Comparison of ENCODE assay signal across 20 cellular contexts in the genomic region with DNA sequence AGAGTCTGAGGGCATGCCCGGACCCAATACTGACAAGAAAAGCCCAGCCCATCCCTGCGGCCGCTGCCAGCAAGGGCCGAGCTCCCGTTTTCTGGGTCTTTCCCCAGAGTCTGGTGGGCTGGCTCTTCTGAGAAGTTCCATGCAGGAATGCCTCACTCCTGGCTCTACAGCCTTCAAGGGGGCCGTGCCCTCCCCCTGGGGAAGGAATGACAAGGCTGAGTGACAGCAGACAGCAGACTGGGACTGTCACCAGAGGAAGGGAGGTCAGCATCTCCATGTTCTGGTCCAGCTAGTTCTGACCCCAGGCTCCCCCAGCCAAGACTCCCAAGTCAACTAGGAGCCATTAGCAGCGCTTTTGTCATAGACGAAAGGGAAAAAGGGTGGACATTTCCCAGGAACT. TPM values are rescaled to one million over a fixed set of nuclear protein-coding genes. Genes with fewer than 3 reads are reported as not detected.
A peak's percentile ranks its signal among the peaks of the same experiment; 100 is the strongest.
DNase-seq lines count a peak whose midpoint lies in the region; ATAC-seq and TF ChIP-seq lines count a peak whose summit lies in the region.
"Had no signal": no experiment of that assay in that cellular context is flagged by ENCODE, and none has a peak within 500 bp of the region (broad histone marks: within the 10 kb centered on the region; RNA-seq: fewer than 3 reads in every experiment).

No MANE protein-coding gene starts in this region.

- no peak overlapping the region for H2AFZ ChIP-seq in PC-9

- no peak overlapping the region for H3K9ac ChIP-seq in BLaER1

- H3K4me1 ChIP-seq in BLaER1 (peaks cover 74% of the 10 kb centered on the region), PC-9 (replicated peaks; ENCODE audit: insufficient read depth) (peaks cover 87% of the 10 kb centered on the region), esophagus (ENCODE audit: control insufficient read depth in 2 of 2, insufficient read depth in 2 of 2, low read length in 1 of 2) (peaks cover 11 to 44% of the 10 kb centered on the region in 2 donors)

- no peak overlapping the region for H3K4me3 ChIP-seq in BLaER1
- H3K4me3 ChIP-seq in PC-9, result no peak overlapping the region
- no peak overlapping the region for H3K4me3 ChIP-seq in esophagus (ENCODE audit: low read depth in 1 of 2, low read length in 2 of 2)
- no peak overlapping the region for H3K4me3 ChIP-seq in skin epidermis

- H3F3A ChIP-seq in PC-9 (ENCODE audit: insufficient read depth, low read depth), result peaks cover 33% of the 10 kb centered on the region

- POLR2A ChIA-PET in PC-9 (lab: Charles Lee; ENCODE audit: unreplicated experiment), result no interaction called here

- intact Hi-C loops in PC-9 (cut with micrococcal nuclease; ENCODE audit: unreplicated experiment), result no loop called here

- H3K9me3 ChIP-seq in BLaER1 (no peaks in the 10 kb centered on the region), PC-9 (ENCODE audit: insufficient read depth, low read depth) (no peaks in the 10 kb centered on the region), esophagus (ENCODE audit: control insufficient read depth in 2 of 2, insufficient read depth in 1 of 2, low read depth in 1 of 2, low read length in 1 of 2) (no peaks in the 10 kb centered on the region)

- peaks cover 0 to 3% (median 0%) of the 10 kb centered on the region in 3 donors for H3K36me3 Mint-ChIP-seq in immature natural killer cell
- H3K36me3 Mint-ChIP-seq: CD8-positive, alpha-beta memory T cell had no signal

- H3K27ac Mint-ChIP-seq in immature natural killer cell, result no peak overlapping the region

- ATAC-seq in HG03432 (IDR thresholded peaks at IDR 0.05; ENCODE audit: unreplicated experiment) (no peak), HG03159 (IDR thresholded peaks at IDR 0.05; ENCODE audit: unreplicated experiment) (no peak)

- H4K20me1 ChIP-seq in BLaER1 (no peaks in the 10 kb centered on the region), PC-9 (ENCODE audit: insufficient read depth) (no peaks in the 10 kb centered on the region)

- H3K27me3 ChIP-seq in BLaER1, result no peaks in the 10 kb centered on the region
- no peaks in the 10 kb centered on the region for H3K27me3 ChIP-seq in PC-9 (ENCODE audit: insufficient read depth, low read depth)
- H3K27me3 ChIP-seq in esophagus (ENCODE audit: control insufficient read depth in 1 of 2, insufficient read depth in 2 of 2, low read length in 2 of 2), result no peaks in the 10 kb centered on the region

- H3K4me1 Mint-ChIP-seq in immature natural killer cell, result peaks cover 0 to 3% of the 10 kb centered on the region in 2 donors

- no TSS peak for BruUV-seq in PC-9 (replicated peaks; lab: Mats Ljungman, UMichigan)

- no peaks in the 10 kb centered on the region for H3K9me3 Mint-ChIP-seq in immature natural killer cell
- H3K9me3 Mint-ChIP-seq: CD8-positive, alpha-beta memory T cell had no signal

- H3K4me2 ChIP-seq in BLaER1, result no peak overlapping the region; the same call in 1 of the 2 replicates
- peak overlapping the region; percentile 77 for H3K4me2 ChIP-seq in PC-9

- H3K27ac ChIP-seq in BLaER1 (peak overlapping the region; percentile 30; the same call in 1 of the 2 replicates), PC-9 (no peak overlapping the region), esophagus (ENCODE audit: low read depth in 2 of 2, low read length in 1 of 2) (peak overlapping the region; percentile 80 to 82), skin epidermis (peak overlapping the region in 19 of 21 experiments; percentile 32 to 81 (median 62))
- H3K27ac ChIP-seq: C4-2B had no signal

- peaks cover 0 to 3% (median 3%) of the 10 kb centered on the region in 3 donors for H3K27me3 Mint-ChIP-seq in immature natural killer cell (ENCODE audit: low read depth in 3 of 3)
- H3K27me3 Mint-ChIP-seq: CD8-positive, alpha-beta memory T cell had no signal

- no peaks in the 10 kb centered on the region for H3K79me2 ChIP-seq in PC-9 (ENCODE audit: low read depth)

- TF ChIP-seq CTCF in PC-9 (conservative IDR thresholded peaks at IDR 0.05), result no peak

- H3K36me3 ChIP-seq in BLaER1 (no peaks in the 10 kb centered on the region), PC-9 (ENCODE audit: low read depth) (no peaks in the 10 kb centered on the region), esophagus (ENCODE audit: control insufficient read depth in 2 of 2, insufficient read depth in 2 of 2, low read length in 1 of 2) (no peaks in the 10 kb centered on the region)

- CTCF ChIA-PET in PC-9 (lab: Charles Lee), result no interaction called here

- H3K9me2 ChIP-seq in PC-9 (ENCODE audit: insufficient read depth), result no peaks in the 10 kb centered on the region

- WGBS in esophagus, 2 donors, result 52 to 62% methylated on average over 8 of the region's 8 CpGs

- no peak for DNase-seq in PC-9
- no peak for DNase-seq in immature natural killer cell
- no peak for DNase-seq in GM19238 (ENCODE audit: insufficient read length, low spot score)
- DNase-seq: 8988T; CD8-positive, alpha-beta memory T cell; DMS53; GF-D8; IMR-90; MV-4-11; NCI-H1694; NCI-H2081; NCI-H2171; NCI-H524 treated with DMSO at 0.1 percent for 48 hours; Right ventricle myocardium superior had no signal

- H3K4me3 Mint-ChIP-seq in immature natural killer cell, result no peak overlapping the region
- H3K4me3 Mint-ChIP-seq: CD8-positive, alpha-beta memory T cell had no signal

RNA-seq across cellular contexts. Expression of gene SEMA4C, which starts 13.0 kb away (rescaled TPM):
- 52.8 and 60.5 TPM in 2 replicates for total RNA-seq in PC-9 (2021)
- polyA plus RNA-seq in esophagus (10 to 100 TPM; 13.1 to 14.2 TPM), immature natural killer cell (10 to 100 TPM in 1 of 3 donors, 1 to 10 TPM in 2; 3.1 to 11.5 (median 4.8) TPM)

RNA-seq across cellular contexts. Expression of gene ANKRD39, which starts 25.1 kb away (rescaled TPM):
- 19.0 and 23.2 TPM in 2 replicates for total RNA-seq in PC-9 (2021)
- 10 to 100 TPM; 11.9 to 12.2 TPM for polyA plus RNA-seq in esophagus
- polyA plus RNA-seq in immature natural killer cell, result 10 to 100 TPM; 27.0 to 68.3 (median 41.2) TPM

RNA-seq across cellular contexts. Expression of gene ANKRD23, which starts 39.1 kb away (rescaled TPM):
- 6.0 and 8.9 TPM in 2 replicates for total RNA-seq in PC-9 (2021)
- polyA plus RNA-seq in esophagus, result 1 to 10 TPM; 1.2 to 5.0 TPM
- polyA plus RNA-seq in immature natural killer cell, result 1 to 10 TPM in 1 of 3 donors, not detected in 2; 1.3 TPM
